In the genomic region with DNA sequence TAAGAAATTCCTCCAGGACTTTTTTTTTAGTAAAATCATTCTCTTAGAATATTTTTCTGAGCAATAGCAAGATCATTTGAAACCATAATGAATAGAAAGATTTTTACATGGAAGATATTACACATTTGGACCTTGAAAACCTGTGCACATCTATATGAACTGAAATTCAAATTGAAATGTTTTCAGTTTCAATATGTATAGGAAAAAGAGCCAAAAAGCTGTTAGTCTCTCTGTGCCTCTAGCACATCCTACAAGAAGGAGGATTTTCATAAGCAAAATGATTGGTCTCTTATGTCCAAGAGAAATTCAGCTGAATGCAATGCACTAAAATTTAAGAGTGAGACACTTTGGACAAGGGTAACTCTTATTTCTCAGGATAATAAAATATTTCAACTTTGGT, we compare ENCODE assay signal across 27 cellular contexts.
"Had no signal": no experiment of that assay in that cellular context is flagged by ENCODE, and none has a peak within 500 bp of the region (broad histone marks: within the 10 kb centered on the region; RNA-seq: fewer than 3 reads in every experiment).

No MANE protein-coding gene starts in this region.

- DNase-seq: activated B cell treated with CpG ODN at 0.5 μM for 24 hours; activated CD4-positive, alpha-beta memory T cell treated with anti-CD3 and anti-CD28 coated beads, Interleukin-2, amount 10 ng/mL, durations not matched to agents 7 days and 5 days; activated CD4-positive, alpha-beta T cell treated with anti-CD3 and anti-CD28 coated beads, Interleukin-2, amount 10 ng/mL, durations not matched to agents 7 days and 5 days; activated CD4-positive, alpha-beta T cell treated with anti-CD3 and anti-CD28 coated beads, Interleukin-2, amount 50 U/mL, for 4 hours; activated CD8-positive, alpha-beta memory T cell treated with anti-CD3 and anti-CD28 coated beads, Interleukin-2, amount 50 U/mL, for 4 hours; activated effector memory CD4-positive, alpha-beta T cell treated with anti-CD3 and anti-CD28 coated beads, Interleukin-2, amount 50 U/mL, for 16 hours; activated naive CD4-positive, alpha-beta T cell treated with anti-CD3 and anti-CD28 coated beads for 36 hours; activated naive CD8-positive, alpha-beta T cell treated with anti-CD3 and anti-CD28 coated beads, Interleukin-2, amount 10 ng/mL, durations not matched to agents 7 days and 5 days; activated T-cell treated with anti-CD3 and anti-CD28 coated beads, Interleukin-2, amount 50 U/mL, for 1 hour; amniotic stem cell; anterior cingulate cortex; body of pancreas; caudate nucleus; cortex of kidney; effector CD8-positive, alpha-beta T cell; esophagus squamous epithelium; foreskin melanocyte; heart right ventricle; T-helper 17 cell; T1000; WERI-Rb-1 had no signal

- H3K4me1 ChIP-seq: body of pancreas, esophagus squamous epithelium had no signal

- H3K27ac Mint-ChIP-seq: activated B cell treated with CpG ODN at 0.5 μM for 24 hours; activated CD4-positive, alpha-beta memory T cell treated with anti-CD3 and anti-CD28 coated beads, Interleukin-2, amount 10 ng/mL, durations not matched to agents 7 days and 5 days; activated CD4-positive, alpha-beta T cell treated with anti-CD3 and anti-CD28 coated beads, Interleukin-2, amount 10 ng/mL, durations not matched to agents 7 days and 5 days; activated naive CD4-positive, alpha-beta T cell treated with anti-CD3 and anti-CD28 coated beads for 36 hours; activated naive CD4-positive, alpha-beta T cell treated with anti-CD3 and anti-CD28 coated beads, Interleukin-2, amount 50 U/mL, for 24 hours; activated naive CD8-positive, alpha-beta T cell treated with anti-CD3 and anti-CD28 coated beads, Interleukin-2, amount 10 ng/mL, durations not matched to agents 7 days and 5 days; activated T-helper 2 cell treated with anti-CD3 and anti-CD28 coated beads, Interferon-gamma antibody, Interleukin-2, Interleukin-4, amounts not matched to agents 10 μg/mL and 5 μg/mL and 100 μg/mL, durations not matched to agents 14 hours and 24 hours and 36 hours; T-helper 17 cell; T-helper 2 cell treated with Interferon-gamma antibody and Interleukin-4, amounts not matched to agents 5 μg/mL and 100 μg/mL, for 36 hours had no signal

- ATAC-seq: activated CD4-positive, CD25-positive, alpha-beta regulatory T cell treated with anti-CD3 and anti-CD28 coated beads, Interleukin-2, amount 50 U/mL, for 24 hours; body of pancreas; T-helper 17 cell had no signal

- H3K27me3 ChIP-seq: body of pancreas, esophagus squamous epithelium, gastroesophageal sphincter had no signal

- H3K4me3 Mint-ChIP-seq: activated B cell treated with CpG ODN at 0.5 μM for 24 hours; activated CD4-positive, alpha-beta memory T cell treated with anti-CD3 and anti-CD28 coated beads, Interleukin-2, amount 10 ng/mL, durations not matched to agents 7 days and 5 days; activated CD4-positive, alpha-beta T cell treated with anti-CD3 and anti-CD28 coated beads, Interleukin-2, amount 10 ng/mL, durations not matched to agents 7 days and 5 days; activated naive CD4-positive, alpha-beta T cell treated with anti-CD3 and anti-CD28 coated beads for 36 hours; activated naive CD4-positive, alpha-beta T cell treated with anti-CD3 and anti-CD28 coated beads, Interleukin-2, amount 50 U/mL, for 24 hours; activated naive CD8-positive, alpha-beta T cell treated with anti-CD3 and anti-CD28 coated beads, Interleukin-2, amount 10 ng/mL, durations not matched to agents 7 days and 5 days; T-helper 17 cell; T-helper 2 cell treated with Interferon-gamma antibody and Interleukin-4, amounts not matched to agents 5 μg/mL and 100 μg/mL, for 36 hours had no signal

- H3K27ac ChIP-seq: body of pancreas, epithelial cell of prostate, heart right ventricle, WERI-Rb-1 had no signal

- H3K36me3 ChIP-seq: esophagus squamous epithelium, gastroesophageal sphincter, heart right ventricle, WERI-Rb-1 had no signal

- H3K4me1 Mint-ChIP-seq: activated B cell treated with CpG ODN at 0.5 μM for 24 hours; activated CD4-positive, alpha-beta T cell treated with anti-CD3 and anti-CD28 coated beads, Interleukin-2, amount 10 ng/mL, durations not matched to agents 7 days and 5 days; activated naive CD4-positive, alpha-beta T cell treated with anti-CD3 and anti-CD28 coated beads, Interleukin-2, amount 50 U/mL, for 24 hours; activated naive CD8-positive, alpha-beta T cell treated with anti-CD3 and anti-CD28 coated beads, Interleukin-2, amount 10 ng/mL, durations not matched to agents 7 days and 5 days; T-helper 17 cell had no signal

- H3K36me3 Mint-ChIP-seq: activated naive CD8-positive, alpha-beta T cell treated with anti-CD3 and anti-CD28 coated beads, Interleukin-2, amount 10 ng/mL, durations not matched to agents 7 days and 5 days had no signal

- H3K4me3 ChIP-seq: body of pancreas, esophagus squamous epithelium, gastroesophageal sphincter, heart right ventricle had no signal

- H3K9me3 Mint-ChIP-seq: activated CD4-positive, alpha-beta memory T cell treated with anti-CD3 and anti-CD28 coated beads, Interleukin-2, amount 10 ng/mL, durations not matched to agents 7 days and 5 days; T-helper 2 cell treated with Interferon-gamma antibody and Interleukin-4, amounts not matched to agents 5 μg/mL and 100 μg/mL, for 36 hours had no signal
